In the genomic region with DNA sequence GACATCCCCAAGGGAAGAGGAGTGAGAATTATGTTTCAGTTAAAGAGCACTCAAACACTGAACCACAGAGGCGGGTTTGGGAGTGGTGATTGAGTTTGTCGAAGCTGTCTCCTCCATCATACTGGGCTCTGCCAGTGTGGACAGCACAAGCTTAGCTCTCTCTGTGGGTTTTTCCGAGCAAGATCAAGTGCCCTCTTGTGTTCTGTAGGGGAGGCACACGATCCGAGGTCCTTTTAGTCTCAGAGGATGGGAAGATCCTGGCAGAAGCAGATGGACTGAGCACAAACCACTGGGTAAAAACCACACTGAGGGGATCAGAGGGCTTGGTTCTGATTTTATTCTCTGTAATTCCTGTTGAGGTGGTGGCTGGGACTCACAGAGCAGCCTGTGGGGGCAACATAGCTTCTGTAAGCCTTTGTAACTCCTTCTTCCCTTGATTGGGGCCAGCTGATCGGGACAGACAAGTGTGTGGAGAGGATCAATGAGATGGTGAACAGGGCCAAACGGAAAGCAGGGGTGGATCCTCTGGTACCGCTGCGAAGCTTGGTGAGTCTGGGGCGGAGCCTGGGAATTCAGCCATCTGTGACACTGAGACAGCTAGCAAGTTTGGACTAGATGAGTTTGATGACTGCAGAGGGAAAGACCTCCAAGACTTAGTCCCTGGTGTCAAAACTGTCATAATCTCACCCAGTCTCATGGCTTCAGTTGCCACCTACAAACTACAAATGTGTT, we compare ENCODE assay signal across 1 cellular context.
A peak's percentile ranks its signal among the peaks of the same experiment; 100 is the strongest.
TF ChIP-seq lines count a peak whose summit lies in the region.

No MANE protein-coding gene starts in this region.

TF ChIP-seq in HepG2, 621 proteins besides CTCF, POLR2A, EP300 and RAD21 (continued from another document):
- TF ChIP-seq ZNF619 (CRISPR knock-in tag; IDR thresholded peaks at IDR 0.05), result no peak
- TF ChIP-seq, protein P1, sequence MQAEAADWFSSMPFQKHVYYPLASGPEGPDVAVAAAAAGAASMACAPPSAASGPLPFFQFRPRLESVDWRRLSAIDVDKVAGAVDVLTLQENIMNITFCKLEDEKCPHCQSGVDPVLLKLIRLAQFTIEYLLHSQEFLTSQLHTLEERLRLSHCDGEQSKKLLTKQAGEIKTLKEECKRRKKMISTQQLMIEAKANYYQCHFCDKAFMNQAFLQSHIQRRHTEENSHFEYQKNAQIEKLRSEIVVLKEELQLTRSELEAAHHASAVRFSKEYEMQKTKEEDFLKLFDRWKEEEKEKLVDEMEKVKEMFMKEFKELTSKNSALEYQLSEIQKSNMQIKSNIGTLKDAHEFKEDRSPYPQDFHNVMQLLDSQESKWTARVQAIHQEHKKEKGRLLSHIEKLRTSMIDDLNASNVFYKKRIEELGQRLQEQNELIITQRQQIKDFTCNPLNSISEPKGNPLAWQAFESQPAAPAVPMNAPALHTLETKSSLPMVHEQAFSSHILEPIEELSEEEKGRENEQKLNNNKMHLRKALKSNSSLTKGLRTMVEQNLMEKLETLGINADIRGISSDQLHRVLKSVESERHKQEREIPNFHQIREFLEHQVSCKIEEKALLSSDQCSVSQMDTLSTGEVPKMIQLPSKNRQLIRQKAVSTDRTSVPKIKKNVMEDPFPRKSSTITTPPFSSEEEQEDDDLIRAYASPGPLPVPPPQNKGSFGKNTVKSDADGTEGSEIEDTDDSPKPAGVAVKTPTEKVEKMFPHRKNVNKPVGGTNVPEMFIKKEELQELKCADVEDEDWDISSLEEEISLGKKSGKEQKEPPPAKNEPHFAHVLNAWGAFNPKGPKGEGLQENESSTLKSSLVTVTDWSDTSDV (CRISPR knock-in tag; IDR thresholded peaks at IDR 0.05), result no peak
- no peak for TF ChIP-seq ZNF550 (CRISPR knock-in tag; IDR thresholded peaks at IDR 0.05; ENCODE audit: borderline replicate concordance)
- TF ChIP-seq, protein P2, sequence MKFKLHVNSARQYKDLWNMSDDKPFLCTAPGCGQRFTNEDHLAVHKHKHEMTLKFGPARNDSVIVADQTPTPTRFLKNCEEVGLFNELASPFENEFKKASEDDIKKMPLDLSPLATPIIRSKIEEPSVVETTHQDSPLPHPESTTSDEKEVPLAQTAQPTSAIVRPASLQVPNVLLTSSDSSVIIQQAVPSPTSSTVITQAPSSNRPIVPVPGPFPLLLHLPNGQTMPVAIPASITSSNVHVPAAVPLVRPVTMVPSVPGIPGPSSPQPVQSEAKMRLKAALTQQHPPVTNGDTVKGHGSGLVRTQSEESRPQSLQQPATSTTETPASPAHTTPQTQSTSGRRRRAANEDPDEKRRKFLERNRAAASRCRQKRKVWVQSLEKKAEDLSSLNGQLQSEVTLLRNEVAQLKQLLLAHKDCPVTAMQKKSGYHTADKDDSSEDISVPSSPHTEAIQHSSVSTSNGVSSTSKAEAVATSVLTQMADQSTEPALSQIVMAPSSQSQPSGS (CRISPR knock-in tag; IDR thresholded peaks at IDR 0.05), result 0 out of 2 replicates have a peak, but pooled peaks have one; percentile 28
- no peak for TF ChIP-seq ZNF432 (CRISPR knock-in tag; IDR thresholded peaks at IDR 0.05; ENCODE audit: borderline replicate concordance)
- TF ChIP-seq, protein P3, sequence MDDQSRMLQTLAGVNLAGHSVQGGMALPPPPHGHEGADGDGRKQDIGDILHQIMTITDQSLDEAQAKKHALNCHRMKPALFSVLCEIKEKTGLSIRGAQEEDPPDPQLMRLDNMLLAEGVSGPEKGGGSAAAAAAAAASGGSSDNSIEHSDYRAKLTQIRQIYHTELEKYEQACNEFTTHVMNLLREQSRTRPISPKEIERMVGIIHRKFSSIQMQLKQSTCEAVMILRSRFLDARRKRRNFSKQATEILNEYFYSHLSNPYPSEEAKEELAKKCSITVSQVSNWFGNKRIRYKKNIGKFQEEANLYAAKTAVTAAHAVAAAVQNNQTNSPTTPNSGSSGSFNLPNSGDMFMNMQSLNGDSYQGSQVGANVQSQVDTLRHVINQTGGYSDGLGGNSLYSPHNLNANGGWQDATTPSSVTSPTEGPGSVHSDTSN (CRISPR knock-in tag; IDR thresholded peaks at IDR 0.05; ENCODE audit: borderline replicate concordance), result no peak
- TF ChIP-seq, protein P4, sequence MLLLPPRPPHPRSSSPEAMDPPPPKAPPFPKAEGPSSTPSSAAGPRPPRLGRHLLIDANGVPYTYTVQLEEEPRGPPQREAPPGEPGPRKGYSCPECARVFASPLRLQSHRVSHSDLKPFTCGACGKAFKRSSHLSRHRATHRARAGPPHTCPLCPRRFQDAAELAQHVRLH (CRISPR knock-in tag; IDR thresholded peaks at IDR 0.05; ENCODE audit: borderline replicate concordance, low read depth), result peak; percentile 27; the same call in 1 of the 2 replicates
- TF ChIP-seq FOSL2 (CRISPR knock-in tag; IDR thresholded peaks at IDR 0.05), result no peak
- TF ChIP-seq ZFY (CRISPR knock-in tag; IDR thresholded peaks at IDR 0.05), result 0 out of 2 replicates have a peak, but pooled peaks have one; percentile 28
- no peak for TF ChIP-seq EEA1 (CRISPR knock-in tag; IDR thresholded peaks at IDR 0.05; ENCODE audit: borderline replicate concordance)
- TF ChIP-seq, protein P5, sequence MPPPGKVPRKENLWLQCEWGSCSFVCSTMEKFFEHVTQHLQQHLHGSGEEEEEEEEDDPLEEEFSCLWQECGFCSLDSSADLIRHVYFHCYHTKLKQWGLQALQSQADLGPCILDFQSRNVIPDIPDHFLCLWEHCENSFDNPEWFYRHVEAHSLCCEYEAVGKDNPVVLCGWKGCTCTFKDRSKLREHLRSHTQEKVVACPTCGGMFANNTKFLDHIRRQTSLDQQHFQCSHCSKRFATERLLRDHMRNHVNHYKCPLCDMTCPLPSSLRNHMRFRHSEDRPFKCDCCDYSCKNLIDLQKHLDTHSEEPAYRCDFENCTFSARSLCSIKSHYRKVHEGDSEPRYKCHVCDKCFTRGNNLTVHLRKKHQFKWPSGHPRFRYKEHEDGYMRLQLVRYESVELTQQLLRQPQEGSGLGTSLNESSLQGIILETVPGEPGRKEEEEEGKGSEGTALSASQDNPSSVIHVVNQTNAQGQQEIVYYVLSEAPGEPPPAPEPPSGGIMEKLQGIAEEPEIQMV (CRISPR knock-in tag; IDR thresholded peaks at IDR 0.05; ENCODE audit: low read depth), result no peak
- TF ChIP-seq, protein P6, sequence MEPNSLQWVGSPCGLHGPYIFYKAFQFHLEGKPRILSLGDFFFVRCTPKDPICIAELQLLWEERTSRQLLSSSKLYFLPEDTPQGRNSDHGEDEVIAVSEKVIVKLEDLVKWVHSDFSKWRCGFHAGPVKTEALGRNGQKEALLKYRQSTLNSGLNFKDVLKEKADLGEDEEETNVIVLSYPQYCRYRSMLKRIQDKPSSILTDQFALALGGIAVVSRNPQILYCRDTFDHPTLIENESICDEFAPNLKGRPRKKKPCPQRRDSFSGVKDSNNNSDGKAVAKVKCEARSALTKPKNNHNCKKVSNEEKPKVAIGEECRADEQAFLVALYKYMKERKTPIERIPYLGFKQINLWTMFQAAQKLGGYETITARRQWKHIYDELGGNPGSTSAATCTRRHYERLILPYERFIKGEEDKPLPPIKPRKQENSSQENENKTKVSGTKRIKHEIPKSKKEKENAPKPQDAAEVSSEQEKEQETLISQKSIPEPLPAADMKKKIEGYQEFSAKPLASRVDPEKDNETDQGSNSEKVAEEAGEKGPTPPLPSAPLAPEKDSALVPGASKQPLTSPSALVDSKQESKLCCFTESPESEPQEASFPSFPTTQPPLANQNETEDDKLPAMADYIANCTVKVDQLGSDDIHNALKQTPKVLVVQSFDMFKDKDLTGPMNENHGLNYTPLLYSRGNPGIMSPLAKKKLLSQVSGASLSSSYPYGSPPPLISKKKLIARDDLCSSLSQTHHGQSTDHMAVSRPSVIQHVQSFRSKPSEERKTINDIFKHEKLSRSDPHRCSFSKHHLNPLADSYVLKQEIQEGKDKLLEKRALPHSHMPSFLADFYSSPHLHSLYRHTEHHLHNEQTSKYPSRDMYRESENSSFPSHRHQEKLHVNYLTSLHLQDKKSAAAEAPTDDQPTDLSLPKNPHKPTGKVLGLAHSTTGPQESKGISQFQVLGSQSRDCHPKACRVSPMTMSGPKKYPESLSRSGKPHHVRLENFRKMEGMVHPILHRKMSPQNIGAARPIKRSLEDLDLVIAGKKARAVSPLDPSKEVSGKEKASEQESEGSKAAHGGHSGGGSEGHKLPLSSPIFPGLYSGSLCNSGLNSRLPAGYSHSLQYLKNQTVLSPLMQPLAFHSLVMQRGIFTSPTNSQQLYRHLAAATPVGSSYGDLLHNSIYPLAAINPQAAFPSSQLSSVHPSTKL (CRISPR knock-in tag; IDR thresholded peaks at IDR 0.05), result no peak
- TF ChIP-seq CBFB (CRISPR knock-in tag; IDR thresholded peaks at IDR 0.05), result no peak
- TF ChIP-seq, protein P7, sequence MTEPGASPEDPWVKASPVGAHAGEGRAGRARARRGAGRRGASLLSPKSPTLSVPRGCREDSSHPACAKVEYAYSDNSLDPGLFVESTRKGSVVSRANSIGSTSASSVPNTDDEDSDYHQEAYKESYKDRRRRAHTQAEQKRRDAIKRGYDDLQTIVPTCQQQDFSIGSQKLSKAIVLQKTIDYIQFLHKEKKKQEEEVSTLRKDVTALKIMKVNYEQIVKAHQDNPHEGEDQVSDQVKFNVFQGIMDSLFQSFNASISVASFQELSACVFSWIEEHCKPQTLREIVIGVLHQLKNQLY (CRISPR knock-in tag; IDR thresholded peaks at IDR 0.05), result no peak
- no peak for TF ChIP-seq ZBTB20 (CRISPR knock-in tag; IDR thresholded peaks at IDR 0.05; ENCODE audit: borderline replicate concordance, low read depth)
- TF ChIP-seq JDP2 (CRISPR knock-in tag; IDR thresholded peaks at IDR 0.05; ENCODE audit: borderline replicate concordance), result no peak
- peak; percentile 30 for TF ChIP-seq NCOA5 (CRISPR knock-in tag; IDR thresholded peaks at IDR 0.05)
- no peak for TF ChIP-seq CC2D1A (CRISPR knock-in tag; IDR thresholded peaks at IDR 0.05)
- TF ChIP-seq MAF1 (CRISPR knock-in tag; IDR thresholded peaks at IDR 0.05; ENCODE audit: borderline replicate concordance), result no peak
